ENCODE assay signal across 8 cellular contexts in the genomic region with DNA sequence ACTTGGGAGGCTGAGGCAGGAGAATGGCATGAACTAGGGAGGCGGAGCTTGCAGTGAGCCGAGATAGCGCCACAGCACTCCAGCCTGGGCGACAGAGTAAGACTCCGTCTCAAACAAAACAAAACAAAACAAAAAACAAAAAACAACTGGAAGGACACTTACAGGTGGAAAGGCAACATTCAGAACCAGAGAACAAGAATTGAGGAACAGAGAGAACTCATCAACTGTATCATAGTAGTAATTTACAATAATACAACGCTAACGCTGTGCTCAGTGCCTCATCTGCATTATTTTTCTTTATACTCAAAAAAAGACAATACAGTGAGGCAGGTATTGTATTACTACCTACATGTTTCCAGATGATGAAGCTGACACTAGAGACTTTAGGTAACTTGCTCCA. TPM values are rescaled to one million over a fixed set of nuclear protein-coding genes. Genes with fewer than 3 reads are reported as not detected.
A peak's percentile ranks its signal among the peaks of the same experiment; 100 is the strongest.
DNase-seq lines count a peak whose midpoint lies in the region; ATAC-seq, FAIRE-seq and TF ChIP-seq lines count a peak whose summit lies in the region.
"Not testable (repeated sequence)": the region's sequence is repeated elsewhere in the genome, so short reads cannot be mapped to it uniquely, and the experiment has no call there.

No MANE protein-coding gene starts in this region.

- H3K4me1 Mint-ChIP-seq in activated CD4-positive, alpha-beta T cell treated with anti-CD3 and anti-CD28 coated beads, Interleukin-2, amount 10 ng/mL, durations not matched to agents 7 days and 5 days = peaks cover 37% of the 10 kb centered on the region
- H3K4me1 Mint-ChIP-seq in astrocyte (ENCODE audit: low read depth, unreplicated experiment) = not testable (repeated sequence)
- peaks cover 28% of the 10 kb centered on the region for H3K4me1 Mint-ChIP-seq in endothelial cell (ENCODE audit: unreplicated experiment)

- not testable (repeated sequence) for H2BK5ac ChIP-seq in trophoblast cell (ENCODE audit: low read depth, low read length, poor library complexity)

- not testable (repeated sequence) for H3K27ac ChIP-seq in A673 (ENCODE audit: low read depth, low read length, poor library complexity, severe bottlenecking); MM.1S (ENCODE audit: low read length); astrocyte (ENCODE audit: low read depth, low read length); lower lobe of right lung; trophoblast cell (ENCODE audit: low read depth, low read length)

- H4K12ac ChIP-seq in trophoblast cell (ENCODE audit: low read depth, low read length) = not testable (repeated sequence)

- H3K4me1 ChIP-seq in A673 (ENCODE audit: insufficient read depth, low read length, poor library complexity, severe bottlenecking) (peaks cover 15% of the 10 kb centered on the region), MM.1S (ENCODE audit: low read length) (peaks cover 13% of the 10 kb centered on the region), lower lobe of right lung (peaks cover 14% of the 10 kb centered on the region)
- H3K4me1 ChIP-seq in astrocyte (ENCODE audit: insufficient read depth, low read length); trophoblast cell (ENCODE audit: control insufficient read depth in 1 of 2, insufficient read depth in 2 of 2, low read length in 2 of 2): not testable (repeated sequence)

- H4K91ac ChIP-seq in trophoblast cell (ENCODE audit: low read depth, low read length) = not testable (repeated sequence)

- not testable (repeated sequence) for H3K27me3 ChIP-seq in A673 (replicated peaks; ENCODE audit: insufficient read depth, low read depth, low read length, poor library complexity); MM.1S (replicated peaks; ENCODE audit: insufficient read depth, low read length); astrocyte (ENCODE audit: insufficient read depth, low read length); lower lobe of right lung (ENCODE audit: low read depth); trophoblast cell (ENCODE audit: insufficient read depth, low read length)

- not testable (repeated sequence) for ATAC-seq in lower lobe of right lung

- intact Hi-C loops in A673 (cut with micrococcal nuclease; ENCODE audit: unreplicated experiment) = loop anchor here (5.0 kb wide), 1 partner anchor 1523 kb away; a partner anchor contains a TSS
- intact Hi-C loops in lower lobe of right lung (cut with DNase I) = not testable (repeated sequence)

- CTCF ChIA-PET in A673 (lab: Charles Lee) = not testable (repeated sequence)
- CTCF ChIA-PET in activated CD4-positive, alpha-beta T cell treated with anti-CD3 and anti-CD28 coated beads, Interleukin-2, amount 10 ng/mL, durations not matched to agents 7 days and 5 days (lab: Charles Lee) = interaction anchor here (1.7 kb wide), 1 partner anchor 10 kb away, joined by 4 read pairs; no protein-coding TSS in a partner anchor

- TF ChIP-seq CTCF in A673 (conservative IDR thresholded peaks at IDR 0.05; ENCODE audit: low read depth, low read length); MM.1S (IDR thresholded peaks at IDR 0.05; ENCODE audit: low read length); astrocyte (IDR thresholded peaks at IDR 0.05; ENCODE audit: insufficient read depth, low read depth, low read length); endothelial cell (IDR thresholded peaks at IDR 0.05; ENCODE audit: unreplicated experiment); lower lobe of right lung (IDR thresholded peaks at IDR 0.05): not testable (repeated sequence)

- H2BK120ac ChIP-seq in trophoblast cell (ENCODE audit: insufficient read depth, low read length, poor library complexity) = not testable (repeated sequence)

- not testable (repeated sequence) for H3K9me3 ChIP-seq in A673 (ENCODE audit: low read depth, low read length, poor library complexity, severe bottlenecking); MM.1S (replicated peaks; ENCODE audit: insufficient read depth, low read length); astrocyte (ENCODE audit: insufficient read depth, low read depth, low read length); lower lobe of right lung; trophoblast cell (ENCODE audit: insufficient read depth, low read depth, low read length)

- not testable (repeated sequence) for H3K9me3 Mint-ChIP-seq in activated CD4-positive, alpha-beta T cell treated with anti-CD3 and anti-CD28 coated beads, Interleukin-2, amount 10 ng/mL, durations not matched to agents 7 days and 5 days; astrocyte (ENCODE audit: unreplicated experiment); endothelial cell (ENCODE audit: unreplicated experiment)

- H3K79me1 ChIP-seq in trophoblast cell (ENCODE audit: low read length) = not testable (repeated sequence)

- BruUV-seq in A673 (replicated peaks; lab: Mats Ljungman, UMichigan) = not testable (repeated sequence)

- not testable (repeated sequence) for H3K9me2 ChIP-seq in MM.1S (replicated peaks; ENCODE audit: insufficient read depth, low read length)

- not testable (repeated sequence) for DNase-seq in A673 (ENCODE audit: low spot score); GM12891 (ENCODE audit: insufficient read length, low spot score); MM.1S; activated CD4-positive, alpha-beta T cell treated with anti-CD3 and anti-CD28 coated beads, Interleukin-2, amount 10 ng/mL, durations not matched to agents 7 days and 5 days; astrocyte (ENCODE audit: low read depth); endothelial cell (ENCODE audit: low spot score); lower lobe of right lung; trophoblast cell

- not testable (repeated sequence) for H2BK12ac ChIP-seq in trophoblast cell (ENCODE audit: low read length)

- peak overlapping the region; percentile 55 for H3K27ac Mint-ChIP-seq in activated CD4-positive, alpha-beta T cell treated with anti-CD3 and anti-CD28 coated beads, Interleukin-2, amount 10 ng/mL, durations not matched to agents 7 days and 5 days
- not testable (repeated sequence) for H3K27ac Mint-ChIP-seq in astrocyte (ENCODE audit: unreplicated experiment)
- H3K27ac Mint-ChIP-seq in endothelial cell (ENCODE audit: unreplicated experiment) = peak overlapping the region; percentile 70

- H3K4me2 ChIP-seq in MM.1S (ENCODE audit: low read depth, low read length) (peak overlapping the region; percentile 84), astrocyte (ENCODE audit: low read length) (peak overlapping the region; percentile 91)
- H3K4me2 ChIP-seq in trophoblast cell (ENCODE audit: low read length) = not testable (repeated sequence)

- not testable (repeated sequence) for H2AK5ac ChIP-seq in trophoblast cell (ENCODE audit: low read length)

- H3K27me3 Mint-ChIP-seq in activated CD4-positive, alpha-beta T cell treated with anti-CD3 and anti-CD28 coated beads, Interleukin-2, amount 10 ng/mL, durations not matched to agents 7 days and 5 days; astrocyte (ENCODE audit: low read depth, unreplicated experiment): not testable (repeated sequence)
- H3K27me3 Mint-ChIP-seq in endothelial cell (ENCODE audit: unreplicated experiment) = peaks cover 11% of the 10 kb centered on the region

- H3K4me3 ChIP-seq in A673 (ENCODE audit: low read depth, low read length, poor library complexity, severe bottlenecking) (peak overlapping the region; percentile 62), MM.1S (ENCODE audit: low read length) (peak overlapping the region; percentile 82; the same call in 1 of the 2 replicates), lower lobe of right lung (peak overlapping the region; percentile 85)
- H3K4me3 ChIP-seq in astrocyte (ENCODE audit: insufficient read depth, low read depth, low read length); trophoblast cell (ENCODE audit: low read depth, low read length): not testable (repeated sequence)

- not testable (repeated sequence) for FAIRE-seq in GM12891 (lab: Jason Lieb, UNC); astrocyte (lab: Jason Lieb, UNC)

- peak overlapping the region; percentile 85 for H3K4me3 Mint-ChIP-seq in activated CD4-positive, alpha-beta T cell treated with anti-CD3 and anti-CD28 coated beads, Interleukin-2, amount 10 ng/mL, durations not matched to agents 7 days and 5 days
- H3K4me3 Mint-ChIP-seq in astrocyte (ENCODE audit: unreplicated experiment) (peak overlapping the region; percentile 93), endothelial cell (ENCODE audit: unreplicated experiment) (peak overlapping the region; percentile 42)

- not testable (repeated sequence) for H3K14ac ChIP-seq in trophoblast cell (ENCODE audit: low read length)

- not testable (repeated sequence) for H4K8ac ChIP-seq in trophoblast cell (ENCODE audit: low read depth, low read length)

- peaks cover 61% of the 10 kb centered on the region for H3K79me2 ChIP-seq in MM.1S (ENCODE audit: low read length)
- peaks cover 58% of the 10 kb centered on the region for H3K79me2 ChIP-seq in astrocyte (ENCODE audit: insufficient read depth, low read length)
- H3K79me2 ChIP-seq in trophoblast cell (ENCODE audit: control insufficient read depth, insufficient read depth, low read length, poor library complexity) = not testable (repeated sequence)

- POLR2A ChIA-PET in A673 (lab: Charles Lee; ENCODE audit: low non-redundant PET); activated CD4-positive, alpha-beta T cell treated with anti-CD3 and anti-CD28 coated beads, Interleukin-2, amount 10 ng/mL, durations not matched to agents 7 days and 5 days (lab: Charles Lee): not testable (repeated sequence)

- H3K36me3 ChIP-seq in A673 (ENCODE audit: insufficient read depth, low read length, poor library complexity, severe bottlenecking); MM.1S (replicated peaks; ENCODE audit: insufficient read depth, low read length); astrocyte (ENCODE audit: insufficient read depth, low read length); lower lobe of right lung; trophoblast cell (ENCODE audit: control insufficient read depth in 1 of 2, insufficient read depth in 2 of 2, low read length in 2 of 2): not testable (repeated sequence)

- H4K20me1 ChIP-seq in MM.1S (ENCODE audit: insufficient read depth, low read length) = not testable (repeated sequence)
- H4K20me1 ChIP-seq in astrocyte (ENCODE audit: insufficient read depth, low read length) = peaks cover 29% of the 10 kb centered on the region

- not testable (repeated sequence) for H3K36me3 Mint-ChIP-seq in activated CD4-positive, alpha-beta T cell treated with anti-CD3 and anti-CD28 coated beads, Interleukin-2, amount 10 ng/mL, durations not matched to agents 7 days and 5 days (ENCODE audit: low read depth); astrocyte (ENCODE audit: low read depth, unreplicated experiment); endothelial cell (ENCODE audit: low read depth, unreplicated experiment)

- H3F3A ChIP-seq in MM.1S (ENCODE audit: insufficient read depth, low read length) = not testable (repeated sequence)

- TF ChIP-seq POLR2A in GM12891 (IDR thresholded peaks at IDR 0.05; ENCODE audit: low read depth, low read length) = not testable (repeated sequence)

- H2AFZ ChIP-seq in MM.1S (ENCODE audit: low read length); astrocyte (ENCODE audit: low read depth, low read length); trophoblast cell (ENCODE audit: insufficient read depth, low read length, poor library complexity): not testable (repeated sequence)

- WGBS in trophoblast cell (ENCODE audit: extremely low coverage, insufficient coverage, insufficient read length) = no CpG with 5 or more reads among the region's 7 CpGs

- not testable (repeated sequence) for H3K18ac ChIP-seq in trophoblast cell (ENCODE audit: low read length)

- H3K4ac ChIP-seq in trophoblast cell (ENCODE audit: low read depth, low read length) = peak overlapping the region; percentile 42

- H3K23ac ChIP-seq in trophoblast cell (ENCODE audit: low read length) = not testable (repeated sequence)

- not testable (repeated sequence) for H3K9ac ChIP-seq in MM.1S (ENCODE audit: low read length); astrocyte (ENCODE audit: low read length); trophoblast cell (ENCODE audit: low read length)

RNA-seq across cellular contexts. Expression of a gene that starts 1.6 kb away (rescaled TPM):
- total RNA-seq in A673 (2021) = 24.9 and 26.7 TPM in 2 replicates
- polyA plus RNA-seq in GM12891 (2012; ENCODE audit: low read depth, missing spikeins) = 12.4 TPM
- 10 to 100 TPM; 21.9 to 24.0 TPM for total RNA-seq in activated CD4-positive, alpha-beta T cell treated with anti-CD3 and anti-CD28 coated beads, Interleukin-2, amount 10 ng/mL, durations not matched to agents 7 days and 5 days
- 12.3 and 13.5 TPM in 2 replicates for total RNA-seq in astrocyte
- 16.9 TPM for total RNA-seq in endothelial cell (ENCODE audit: unreplicated experiment)
- 17.5 TPM for total RNA-seq in lower lobe of right lung
- 20.7 and 21.2 TPM in 2 replicates for polyA plus RNA-seq in trophoblast cell (2013)

Comparison
In these comparisons a context has a peak if more than half of its experiments do, and no peak if none do; other contexts are left out.
1. H3K4me3 Mint-ChIP-seq: peak in every context shown above with its lines; median percentile 93 in astrocyte; 85 in activated CD4-positive, alpha-beta T cell treated with anti-CD3 and anti-CD28 coated beads, Interleukin-2, amount 10 ng/mL, durations not matched to agents 7 days and 5 days; 42 in endothelial cell.